ENCODE assay signal across 1 cellular context in the genomic region with DNA sequence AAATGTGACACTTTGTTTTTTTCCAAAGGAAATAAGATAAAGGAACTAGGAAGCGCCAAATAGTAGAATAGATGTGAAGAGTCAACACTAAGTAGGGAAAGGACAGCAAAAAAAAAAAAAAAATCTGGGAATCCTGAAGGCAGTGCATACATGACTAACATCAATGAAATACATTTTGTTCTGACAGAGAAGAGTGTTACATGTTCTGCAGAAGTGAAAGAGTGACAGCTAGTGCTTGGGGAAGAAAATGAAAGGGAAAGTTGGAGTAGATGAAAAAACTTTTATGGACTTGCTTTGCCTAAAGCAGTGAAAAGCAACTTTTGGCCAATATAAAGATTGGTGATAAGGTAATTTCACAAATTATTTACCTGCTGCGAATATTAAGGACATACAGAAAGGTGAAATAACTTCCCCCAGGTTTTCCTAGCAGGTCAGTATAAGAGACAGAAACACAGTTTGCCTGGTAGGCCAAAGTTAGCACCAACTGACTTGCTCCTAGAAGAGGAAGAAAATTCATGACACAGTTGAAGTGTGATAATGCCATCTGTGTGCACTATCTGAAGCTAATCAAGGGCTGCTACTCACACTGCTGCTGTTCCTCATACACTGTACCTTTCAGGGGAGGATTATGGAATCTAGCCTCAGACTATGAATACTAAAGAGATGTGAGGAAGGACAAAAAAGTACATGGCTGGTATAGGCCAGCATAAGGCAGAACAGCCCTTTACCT.
TF ChIP-seq lines count a peak whose summit lies in the region.

No MANE protein-coding gene starts in this region.

TF ChIP-seq in GM12878, 131 proteins besides CTCF, POLR2A, EP300 and RAD21 (continued from another document):
- TF ChIP-seq, protein P1, sequence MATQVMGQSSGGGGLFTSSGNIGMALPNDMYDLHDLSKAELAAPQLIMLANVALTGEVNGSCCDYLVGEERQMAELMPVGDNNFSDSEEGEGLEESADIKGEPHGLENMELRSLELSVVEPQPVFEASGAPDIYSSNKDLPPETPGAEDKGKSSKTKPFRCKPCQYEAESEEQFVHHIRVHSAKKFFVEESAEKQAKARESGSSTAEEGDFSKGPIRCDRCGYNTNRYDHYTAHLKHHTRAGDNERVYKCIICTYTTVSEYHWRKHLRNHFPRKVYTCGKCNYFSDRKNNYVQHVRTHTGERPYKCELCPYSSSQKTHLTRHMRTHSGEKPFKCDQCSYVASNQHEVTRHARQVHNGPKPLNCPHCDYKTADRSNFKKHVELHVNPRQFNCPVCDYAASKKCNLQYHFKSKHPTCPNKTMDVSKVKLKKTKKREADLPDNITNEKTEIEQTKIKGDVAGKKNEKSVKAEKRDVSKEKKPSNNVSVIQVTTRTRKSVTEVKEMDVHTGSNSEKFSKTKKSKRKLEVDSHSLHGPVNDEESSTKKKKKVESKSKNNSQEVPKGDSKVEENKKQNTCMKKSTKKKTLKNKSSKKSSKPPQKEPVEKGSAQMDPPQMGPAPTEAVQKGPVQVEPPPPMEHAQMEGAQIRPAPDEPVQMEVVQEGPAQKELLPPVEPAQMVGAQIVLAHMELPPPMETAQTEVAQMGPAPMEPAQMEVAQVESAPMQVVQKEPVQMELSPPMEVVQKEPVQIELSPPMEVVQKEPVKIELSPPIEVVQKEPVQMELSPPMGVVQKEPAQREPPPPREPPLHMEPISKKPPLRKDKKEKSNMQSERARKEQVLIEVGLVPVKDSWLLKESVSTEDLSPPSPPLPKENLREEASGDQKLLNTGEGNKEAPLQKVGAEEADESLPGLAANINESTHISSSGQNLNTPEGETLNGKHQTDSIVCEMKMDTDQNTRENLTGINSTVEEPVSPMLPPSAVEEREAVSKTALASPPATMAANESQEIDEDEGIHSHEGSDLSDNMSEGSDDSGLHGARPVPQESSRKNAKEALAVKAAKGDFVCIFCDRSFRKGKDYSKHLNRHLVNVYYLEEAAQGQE (IDR thresholded peaks at IDR 0.05; ENCODE audit: low read depth, low read length) = no peak
- no peak for TF ChIP-seq YBX1 (IDR thresholded peaks at IDR 0.05)
- no peak for TF ChIP-seq CREB1 (IDR thresholded peaks at IDR 0.05; ENCODE audit: low read depth)
- peak; percentile 52; the same call in 1 of the 2 replicates for TF ChIP-seq SMC3 (IDR thresholded peaks at IDR 0.05; ENCODE audit: borderline replicate concordance, low read length)
- TF ChIP-seq BMI1 (IDR thresholded peaks at IDR 0.05; ENCODE audit: borderline replicate concordance) = no peak
- TF ChIP-seq, protein P2, sequence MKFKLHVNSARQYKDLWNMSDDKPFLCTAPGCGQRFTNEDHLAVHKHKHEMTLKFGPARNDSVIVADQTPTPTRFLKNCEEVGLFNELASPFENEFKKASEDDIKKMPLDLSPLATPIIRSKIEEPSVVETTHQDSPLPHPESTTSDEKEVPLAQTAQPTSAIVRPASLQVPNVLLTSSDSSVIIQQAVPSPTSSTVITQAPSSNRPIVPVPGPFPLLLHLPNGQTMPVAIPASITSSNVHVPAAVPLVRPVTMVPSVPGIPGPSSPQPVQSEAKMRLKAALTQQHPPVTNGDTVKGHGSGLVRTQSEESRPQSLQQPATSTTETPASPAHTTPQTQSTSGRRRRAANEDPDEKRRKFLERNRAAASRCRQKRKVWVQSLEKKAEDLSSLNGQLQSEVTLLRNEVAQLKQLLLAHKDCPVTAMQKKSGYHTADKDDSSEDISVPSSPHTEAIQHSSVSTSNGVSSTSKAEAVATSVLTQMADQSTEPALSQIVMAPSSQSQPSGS (IDR thresholded peaks at IDR 0.05; ENCODE audit: low read length) = no peak
- no peak for TF ChIP-seq KAT2A (conservative IDR thresholded peaks at IDR 0.05; ENCODE audit: control insufficient read depth, low read depth, low read length)
- peak; percentile 47; the same call in 1 of the 2 replicates for TF ChIP-seq ZNF384 (IDR thresholded peaks at IDR 0.05; ENCODE audit: borderline replicate concordance, low read depth, low read length)
- TF ChIP-seq, protein P3, sequence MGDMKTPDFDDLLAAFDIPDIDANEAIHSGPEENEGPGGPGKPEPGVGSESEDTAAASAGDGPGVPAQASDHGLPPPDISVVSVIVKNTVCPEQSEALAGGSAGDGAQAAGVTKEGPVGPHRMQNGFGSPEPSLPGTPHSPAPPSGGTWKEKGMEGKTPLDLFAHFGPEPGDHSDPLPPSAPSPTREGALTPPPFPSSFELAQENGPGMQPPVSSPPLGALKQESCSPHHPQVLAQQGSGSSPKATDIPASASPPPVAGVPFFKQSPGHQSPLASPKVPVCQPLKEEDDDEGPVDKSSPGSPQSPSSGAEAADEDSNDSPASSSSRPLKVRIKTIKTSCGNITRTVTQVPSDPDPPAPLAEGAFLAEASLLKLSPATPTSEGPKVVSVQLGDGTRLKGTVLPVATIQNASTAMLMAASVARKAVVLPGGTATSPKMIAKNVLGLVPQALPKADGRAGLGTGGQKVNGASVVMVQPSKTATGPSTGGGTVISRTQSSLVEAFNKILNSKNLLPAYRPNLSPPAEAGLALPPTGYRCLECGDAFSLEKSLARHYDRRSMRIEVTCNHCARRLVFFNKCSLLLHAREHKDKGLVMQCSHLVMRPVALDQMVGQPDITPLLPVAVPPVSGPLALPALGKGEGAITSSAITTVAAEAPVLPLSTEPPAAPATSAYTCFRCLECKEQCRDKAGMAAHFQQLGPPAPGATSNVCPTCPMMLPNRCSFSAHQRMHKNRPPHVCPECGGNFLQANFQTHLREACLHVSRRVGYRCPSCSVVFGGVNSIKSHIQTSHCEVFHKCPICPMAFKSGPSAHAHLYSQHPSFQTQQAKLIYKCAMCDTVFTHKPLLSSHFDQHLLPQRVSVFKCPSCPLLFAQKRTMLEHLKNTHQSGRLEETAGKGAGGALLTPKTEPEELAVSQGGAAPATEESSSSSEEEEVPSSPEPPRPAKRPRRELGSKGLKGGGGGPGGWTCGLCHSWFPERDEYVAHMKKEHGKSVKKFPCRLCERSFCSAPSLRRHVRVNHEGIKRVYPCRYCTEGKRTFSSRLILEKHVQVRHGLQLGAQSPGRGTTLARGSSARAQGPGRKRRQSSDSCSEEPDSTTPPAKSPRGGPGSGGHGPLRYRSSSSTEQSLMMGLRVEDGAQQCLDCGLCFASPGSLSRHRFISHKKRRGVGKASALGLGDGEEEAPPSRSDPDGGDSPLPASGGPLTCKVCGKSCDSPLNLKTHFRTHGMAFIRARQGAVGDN (IDR thresholded peaks at IDR 0.05) = 0 out of 2 replicates have a peak, but pooled peaks have one; percentile 24
- 0 out of 2 replicates have a peak, but pooled peaks have one; percentile 17 for TF ChIP-seq SMARCA5 (IDR thresholded peaks at IDR 0.05)
TF ChIP-seq in GM12878: peak in this region for 11.
